Comparison of ENCODE assay signal across 23 cellular contexts in the genomic region with DNA sequence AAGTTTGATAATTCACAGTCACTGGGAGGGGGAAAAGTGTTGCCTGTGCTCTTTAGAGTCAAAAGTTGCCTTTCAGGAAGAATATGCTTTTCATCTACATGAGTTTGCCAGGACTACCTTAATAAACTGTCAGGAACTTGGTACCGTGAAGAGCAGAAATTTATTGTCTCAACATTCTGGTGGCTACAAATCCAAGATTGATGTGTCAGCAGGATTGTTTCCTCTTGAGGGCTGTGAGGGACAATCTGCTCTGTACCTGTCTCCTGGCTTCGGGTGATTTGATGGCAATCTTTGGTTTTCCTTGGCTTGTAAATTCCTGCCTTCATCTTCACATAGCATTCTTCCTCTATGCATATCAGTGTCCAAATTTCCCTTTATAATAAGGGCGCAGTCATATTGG.
"Had no signal": no experiment of that assay in that cellular context is flagged by ENCODE, and none has a peak within 500 bp of the region (broad histone marks: within the 10 kb centered on the region; RNA-seq: fewer than 3 reads in every experiment).

No MANE protein-coding gene starts in this region.

- H3K36me3 Mint-ChIP-seq: activated naive CD8-positive, alpha-beta T cell treated with anti-CD3 and anti-CD28 coated beads for 36 hours; memory B cell had no signal

- FAIRE-seq: colon, endothelial cell of umbilical vein had no signal

- H3K27ac Mint-ChIP-seq: activated B cell treated with CpG ODN at 0.5 μM for 24 hours; activated CD4-positive, alpha-beta T cell treated with anti-CD3 and anti-CD28 coated beads for 36 hours; activated naive CD8-positive, alpha-beta T cell treated with anti-CD3 and anti-CD28 coated beads for 36 hours; memory B cell; progenitor cell of endocrine pancreas; T-helper 1 cell treated with Interleukin-12 subunit alpha and Interleukin-12 subunit beta and Interleukin-4 antibody, amounts not matched to agents 30 μg/mL and 1 μg/mL, for 36 hours had no signal

- H3K27me3 Mint-ChIP-seq: activated B cell treated with CpG ODN at 0.5 μM for 24 hours; activated CD4-positive, alpha-beta T cell treated with anti-CD3 and anti-CD28 coated beads for 36 hours; activated naive CD8-positive, alpha-beta T cell treated with anti-CD3 and anti-CD28 coated beads for 36 hours; central memory CD8-positive, alpha-beta T cell; memory B cell; progenitor cell of endocrine pancreas had no signal

- H3K27ac ChIP-seq: breast epithelium, esophagus muscularis mucosa, gastrocnemius medialis, spleen, upper lobe of right lung had no signal

- DNase-seq: activated B cell treated with CpG ODN at 0.5 μM for 24 hours; activated CD4-positive, alpha-beta T cell treated with anti-CD3 and anti-CD28 coated beads for 36 hours; activated CD4-positive, alpha-beta T cell treated with anti-CD3 and anti-CD28 coated beads, Interleukin-2, amount 50 U/mL, for 48 hours; activated CD8-positive, alpha-beta memory T cell treated with anti-CD3 and anti-CD28 coated beads, Interleukin-2, amount 50 U/mL, for 48 hours; activated naive CD4-positive, alpha-beta T cell treated with Interleukin-2 at 50 U/mL for 16 hours; activated naive CD8-positive, alpha-beta T cell treated with anti-CD3 and anti-CD28 coated beads for 36 hours; activated T-cell treated with anti-CD3 and anti-CD28 coated beads, Interleukin-2, amount 50 U/mL, for 4 hours; effector memory CD4-positive, alpha-beta T cell; gastrocnemius medialis; retina; spleen; stimulated activated CD4-positive, alpha-beta T cell treated with anti-CD3 and anti-CD28 coated beads, Interleukin-4, amount 100 ng/mL, for 24 hours; stimulated activated naive CD4-positive, alpha-beta T cell treated with Interleukin-2 at 50 U/mL for 16 hours; upper lobe of right lung had no signal

- H3K4me1 ChIP-seq: breast epithelium, esophagus muscularis mucosa, gastrocnemius medialis, spleen, upper lobe of right lung had no signal

- ATAC-seq: activated CD4-positive, alpha-beta T cell treated with anti-CD3 and anti-CD28 coated beads for 36 hours; activated T-cell treated with anti-CD3 and anti-CD28 coated beads, Interleukin-2, amount 50 U/mL, for 4 hours; gastrocnemius medialis; upper lobe of right lung had no signal

- H3K4me3 ChIP-seq: breast epithelium, esophagus muscularis mucosa, gastrocnemius medialis, spleen, upper lobe of right lung had no signal

- H3K4me1 Mint-ChIP-seq: activated B cell treated with CpG ODN at 0.5 μM for 24 hours; activated CD4-positive, alpha-beta T cell treated with anti-CD3 and anti-CD28 coated beads for 36 hours; activated naive CD8-positive, alpha-beta T cell treated with anti-CD3 and anti-CD28 coated beads for 36 hours; central memory CD8-positive, alpha-beta T cell; memory B cell had no signal

- H3K9me3 ChIP-seq: breast epithelium, esophagus muscularis mucosa, gastrocnemius medialis, spleen, upper lobe of right lung had no signal

- H3K36me3 ChIP-seq: breast epithelium, esophagus muscularis mucosa, gastrocnemius medialis, spleen, upper lobe of right lung had no signal

- H3K9me3 Mint-ChIP-seq: activated B cell treated with CpG ODN at 0.5 μM for 24 hours; activated naive CD8-positive, alpha-beta T cell treated with anti-CD3 and anti-CD28 coated beads for 36 hours; neural crest cell; T-helper 1 cell treated with Interleukin-12 subunit alpha and Interleukin-12 subunit beta and Interleukin-4 antibody, amounts not matched to agents 30 μg/mL and 1 μg/mL, for 36 hours had no signal

- H3K4me3 Mint-ChIP-seq: activated B cell treated with CpG ODN at 0.5 μM for 24 hours; activated CD4-positive, alpha-beta T cell treated with anti-CD3 and anti-CD28 coated beads for 36 hours; activated naive CD8-positive, alpha-beta T cell treated with anti-CD3 and anti-CD28 coated beads for 36 hours; activated T-cell treated with anti-CD3 and anti-CD28 coated beads, Interleukin-2, amount 50 U/mL, for 4 hours; central memory CD8-positive, alpha-beta T cell; memory B cell; neural crest cell; T-helper 1 cell treated with Interleukin-12 subunit alpha and Interleukin-12 subunit beta and Interleukin-4 antibody, amounts not matched to agents 30 μg/mL and 1 μg/mL, for 36 hours had no signal

- H3K27me3 ChIP-seq: breast epithelium, esophagus muscularis mucosa, gastrocnemius medialis, upper lobe of right lung had no signal
